ENCODE assay signal across 13 cellular contexts in genomic region chr16:81266680-81267095, GRCh38. TPM values are rescaled to one million over a fixed set of nuclear protein-coding genes. Genes with fewer than 3 reads are reported as not detected.
DNase-seq lines count a peak whose midpoint lies in the region; ATAC-seq and TF ChIP-seq lines count a peak whose summit lies in the region.
"Had no signal": no experiment of that assay in that cellular context is flagged by ENCODE, and none has a peak within 500 bp of the region (broad histone marks: within the 10 kb centered on the region; RNA-seq: fewer than 3 reads in every experiment).

No MANE protein-coding gene starts in this region.

- intact Hi-C loops in prostate gland (cut with DNase I) = no loop called here

- no peak overlapping the region for H3K4me3 ChIP-seq in prostate gland

- 55% methylated on average over 7 of the region's 7 CpGs for whole genome bisulfite sequencing in prostate gland

- no peaks in the 10 kb centered on the region for H3K27me3 Mint-ChIP-seq in activated naive CD8-positive, alpha-beta T cell treated with anti-CD3 and anti-CD28 coated beads for 36 hours

- no peaks in the 10 kb centered on the region for H3K9me3 Mint-ChIP-seq in activated naive CD8-positive, alpha-beta T cell treated with anti-CD3 and anti-CD28 coated beads for 36 hours

- H3K36me3 ChIP-seq in prostate gland = no peaks in the 10 kb centered on the region

- no peak for TF ChIP-seq CTCF in prostate gland (IDR thresholded peaks at IDR 0.05)

- no peak for DNase-seq in activated CD4-positive, CD25-positive, alpha-beta regulatory T cell treated with anti-CD3 and anti-CD28 coated beads, Interleukin-2, amount 50 U/mL, for 72 hours
- DNase-seq in MV-4-11 (lab: John Stamatoyannopoulos, UW) (peak; percentile 19), prostate gland (ENCODE audit: low spot score) (no peak), NCI-H446 (lab: John Stamatoyannopoulos, UW) (no peak), cerebellum (ENCODE audit: low spot score) (no peak)
- DNase-seq in activated naive CD8-positive, alpha-beta T cell treated with anti-CD3 and anti-CD28 coated beads for 36 hours = peak; percentile 9
- no peak for DNase-seq in activated naive CD4-positive, alpha-beta T cell treated with anti-CD3 and anti-CD28 coated beads, Interleukin-2, amount 50 U/mL, for 16 hours
- DNase-seq: kidney glomerular epithelial cell, NCI-H1930, SW 1271 had no signal

- no peak for TF ChIP-seq POLR2A in prostate gland (IDR thresholded peaks at IDR 0.05)

- ATAC-seq in activated CD4-positive, CD25-positive, alpha-beta regulatory T cell treated with anti-CD3 and anti-CD28 coated beads, Interleukin-2, amount 50 U/mL, for 24 hours = peak; percentile 21 to 27

- H3K27me3 ChIP-seq in prostate gland (replicated peaks; ENCODE audit: insufficient read depth) = no peaks in the 10 kb centered on the region

- no peak overlapping the region for H3K27ac Mint-ChIP-seq in activated naive CD8-positive, alpha-beta T cell treated with anti-CD3 and anti-CD28 coated beads for 36 hours
- H3K27ac Mint-ChIP-seq: activated naive CD8-positive, alpha-beta T cell had no signal

- no peak overlapping the region for H3K4me3 Mint-ChIP-seq in activated naive CD8-positive, alpha-beta T cell treated with anti-CD3 and anti-CD28 coated beads for 36 hours
- H3K4me3 Mint-ChIP-seq: activated naive CD8-positive, alpha-beta T cell had no signal

- H3K9me3 ChIP-seq in prostate gland = no peaks in the 10 kb centered on the region

- no peaks in the 10 kb centered on the region for H3K36me3 Mint-ChIP-seq in activated naive CD8-positive, alpha-beta T cell treated with anti-CD3 and anti-CD28 coated beads for 36 hours
- H3K36me3 Mint-ChIP-seq: activated naive CD8-positive, alpha-beta T cell had no signal

- peaks cover 4% of the 10 kb centered on the region for H3K4me1 ChIP-seq in prostate gland (replicated peaks)

- H3K4me1 Mint-ChIP-seq in activated naive CD8-positive, alpha-beta T cell treated with anti-CD3 and anti-CD28 coated beads for 36 hours = peaks cover 4% of the 10 kb centered on the region

- H3K27ac ChIP-seq in prostate gland = peak overlapping the region; percentile 26 to 51

RNA-seq across cellular contexts. Expression of gene BCO1, which starts 28.2 kb away (rescaled TPM):
- total RNA-seq in activated naive CD8-positive, alpha-beta T cell treated with anti-CD3 and anti-CD28 coated beads for 36 hours = not detected
- total RNA-seq in prostate gland = 1 to 10 TPM in 1 of 2 donors, under 1 TPM in 1; 0.18 to 2.2 TPM
- 0.27 TPM for total RNA-seq in cerebellum
- total RNA-seq: posterior vena cava had no signal

RNA-seq across cellular contexts. Expression of gene GAN, which starts 48.1 kb away (rescaled TPM):
- total RNA-seq in activated naive CD8-positive, alpha-beta T cell treated with anti-CD3 and anti-CD28 coated beads for 36 hours = 10 to 100 TPM in 1 of 2 experiments, 1 to 10 TPM in 1; 10.0 to 10.7 TPM
- total RNA-seq in prostate gland = 10 to 100 TPM in 1 of 2 donors, 1 to 10 TPM in 1; 8.2 to 10.1 TPM
- 31.6 TPM for total RNA-seq in cerebellum

Comparison
In these comparisons a context has a peak if more than half of its experiments do, and no peak if none do; other contexts are left out.
1. DNase-seq: peak in MV-4-11 (single experiment) and activated naive CD8-positive, alpha-beta T cell treated with anti-CD3 and anti-CD28 coated beads for 36 hours (single experiment); none in activated CD4-positive, CD25-positive, alpha-beta regulatory T cell treated with anti-CD3 and anti-CD28 coated beads, Interleukin-2, amount 50 U/mL, for 72 hours (single experiment), prostate gland (single experiment), NCI-H446 (0 of 2), cerebellum (single experiment) and activated naive CD4-positive, alpha-beta T cell treated with anti-CD3 and anti-CD28 coated beads, Interleukin-2, amount 50 U/mL, for 16 hours (single experiment).